In the genomic region with DNA sequence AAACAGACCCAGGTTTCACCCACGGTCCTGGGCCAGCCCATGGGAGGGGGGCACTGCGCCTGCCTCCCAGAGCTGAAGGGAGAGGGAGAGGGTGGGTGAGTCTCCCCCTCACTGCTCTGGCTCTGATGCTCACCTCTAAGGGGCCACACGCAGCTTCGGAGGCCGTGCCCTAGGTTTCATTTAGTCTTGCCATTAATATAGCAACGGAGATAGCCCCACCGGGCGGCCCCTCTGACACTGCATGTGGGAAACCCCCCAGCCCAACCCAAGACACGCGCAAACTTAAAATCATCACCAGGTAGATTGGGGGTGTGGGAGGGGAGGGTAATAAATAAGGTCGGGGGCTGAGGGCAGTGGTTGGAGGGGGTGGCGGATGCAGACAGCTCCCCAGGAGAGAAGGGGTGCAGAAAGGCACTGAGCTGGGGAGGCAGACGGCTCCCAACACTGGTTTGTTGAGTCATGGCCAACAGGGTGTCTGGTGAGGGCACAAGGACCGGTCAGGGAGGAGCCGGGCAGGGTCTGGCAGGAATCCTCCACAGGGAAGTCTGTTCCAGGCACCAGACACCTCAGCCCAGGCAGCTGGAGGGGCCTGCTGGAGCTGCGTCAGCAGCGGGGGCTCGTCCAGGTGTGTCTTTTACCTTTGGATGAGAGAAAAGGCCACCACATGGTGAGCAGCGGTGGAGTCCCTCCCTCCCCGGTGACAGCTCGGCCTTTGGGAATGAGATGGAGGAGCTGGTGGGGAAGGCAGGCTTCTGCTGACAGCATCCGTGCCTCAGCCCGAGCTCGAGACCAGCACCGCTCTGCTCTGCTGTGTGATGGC, we compare ENCODE assay signal across 26 cellular contexts. TPM values are rescaled to one million over a fixed set of nuclear protein-coding genes. Genes with fewer than 3 reads are reported as not detected.
"Had no signal": no experiment of that assay in that cellular context is flagged by ENCODE, and none has a peak within 500 bp of the region (broad histone marks: within the 10 kb centered on the region; RNA-seq: fewer than 3 reads in every experiment).

No MANE protein-coding gene starts in this region.

- H3K4me1 ChIP-seq: adrenal gland, breast epithelium had no signal

- H3K4me1 Mint-ChIP-seq: activated CD4-positive, alpha-beta memory T cell treated with anti-CD3 and anti-CD28 coated beads, Interleukin-2, amount 10 ng/mL, durations not matched to agents 7 days and 5 days; activated CD4-positive, alpha-beta T cell treated with anti-CD3 and anti-CD28 coated beads, Interleukin-2, amount 10 ng/mL, durations not matched to agents 7 days and 5 days; activated T-helper 17 cell treated with anti-CD3 and anti-CD28 coated beads, Interleukin-2, amount 50 U/mL, for 72 hours had no signal

- H3K9me3 ChIP-seq: adrenal gland, breast epithelium had no signal

- H3K27ac ChIP-seq: adrenal gland, breast epithelium, KMS-11, RWPE1 had no signal

- H3K27me3 Mint-ChIP-seq: activated naive CD8-positive, alpha-beta T cell had no signal

- H3K4me3 ChIP-seq: adrenal gland, breast epithelium had no signal

- H3K36me3 ChIP-seq: adrenal gland, breast epithelium had no signal

- DNase-seq: activated CD4-positive, alpha-beta memory T cell treated with anti-CD3 and anti-CD28 coated beads, Interleukin-2, amount 10 ng/mL, durations not matched to agents 7 days and 5 days; activated CD4-positive, alpha-beta T cell treated with anti-CD3 and anti-CD28 coated beads, Interleukin-2, amount 10 ng/mL, durations not matched to agents 7 days and 5 days; activated CD4-positive, CD25-positive, alpha-beta regulatory T cell; activated gamma-delta T cell; activated naive CD4-positive, alpha-beta T cell treated with anti-CD3 and anti-CD28 coated beads for 36 hours; activated T-cell treated with anti-CD3 and anti-CD28 coated beads for 4 hours; activated T-cell treated with anti-CD3 and anti-CD28 coated beads, Interleukin-2, amount 50 U/mL, for 48 hours; anterior cingulate cortex; central memory CD4-positive, alpha-beta T cell; NCI-H1930; NCI-H2171; NCI-H345; NCI-H510A treated with DMSO at 0.1 percent for 48 hours; NCI-H69; NK-92 treated with Interleukin-12 subunit alpha and Interleukin-12 subunit beta, amount 100 ng/mL, for 24 hours; OCI-M1; SHP77 treated with DMSO at 0.1 percent for 48 hours had no signal

- H3K27ac Mint-ChIP-seq: activated CD4-positive, alpha-beta memory T cell treated with anti-CD3 and anti-CD28 coated beads, Interleukin-2, amount 10 ng/mL, durations not matched to agents 7 days and 5 days; activated CD4-positive, alpha-beta T cell treated with anti-CD3 and anti-CD28 coated beads, Interleukin-2, amount 10 ng/mL, durations not matched to agents 7 days and 5 days; activated naive CD4-positive, alpha-beta T cell treated with anti-CD3 and anti-CD28 coated beads for 36 hours; activated naive CD8-positive, alpha-beta T cell; activated T-helper 17 cell treated with anti-CD3 and anti-CD28 coated beads, Interleukin-2, amount 50 U/mL, for 72 hours; T-helper 1 cell treated with Interleukin-12 subunit alpha and Interleukin-12 subunit beta and Interleukin-4 antibody, amounts not matched to agents 30 μg/mL and 1 μg/mL, for 36 hours had no signal

- H3K4me3 Mint-ChIP-seq: activated CD4-positive, alpha-beta memory T cell treated with anti-CD3 and anti-CD28 coated beads, Interleukin-2, amount 10 ng/mL, durations not matched to agents 7 days and 5 days; activated CD4-positive, alpha-beta T cell treated with anti-CD3 and anti-CD28 coated beads, Interleukin-2, amount 10 ng/mL, durations not matched to agents 7 days and 5 days; activated naive CD4-positive, alpha-beta T cell treated with anti-CD3 and anti-CD28 coated beads for 36 hours; activated naive CD8-positive, alpha-beta T cell; activated T-helper 17 cell treated with anti-CD3 and anti-CD28 coated beads, Interleukin-2, amount 50 U/mL, for 72 hours; T-helper 1 cell treated with Interleukin-12 subunit alpha and Interleukin-12 subunit beta and Interleukin-4 antibody, amounts not matched to agents 30 μg/mL and 1 μg/mL, for 36 hours had no signal

- ATAC-seq: activated T-helper 17 cell treated with anti-CD3 and anti-CD28 coated beads, Interleukin-2, amount 50 U/mL, for 72 hours; Panc1 had no signal

- H3K27me3 ChIP-seq: adrenal gland, breast epithelium had no signal

- H3K9me3 Mint-ChIP-seq: activated CD4-positive, alpha-beta memory T cell treated with anti-CD3 and anti-CD28 coated beads, Interleukin-2, amount 10 ng/mL, durations not matched to agents 7 days and 5 days; activated CD4-positive, alpha-beta T cell treated with anti-CD3 and anti-CD28 coated beads, Interleukin-2, amount 10 ng/mL, durations not matched to agents 7 days and 5 days; activated naive CD4-positive, alpha-beta T cell treated with anti-CD3 and anti-CD28 coated beads for 36 hours; T-helper 1 cell treated with Interleukin-12 subunit alpha and Interleukin-12 subunit beta and Interleukin-4 antibody, amounts not matched to agents 30 μg/mL and 1 μg/mL, for 36 hours had no signal

RNA-seq across cellular contexts. Expression of a gene that starts 32.0 kb away (rescaled TPM):
- total RNA-seq: activated CD4-positive, alpha-beta memory T cell treated with anti-CD3 and anti-CD28 coated beads, Interleukin-2, amount 10 ng/mL, durations not matched to agents 7 days and 5 days; activated CD4-positive, alpha-beta T cell treated with anti-CD3 and anti-CD28 coated beads, Interleukin-2, amount 10 ng/mL, durations not matched to agents 7 days and 5 days; MCF 10A had no signal
